Comparison of ENCODE assay signal across 12 cellular contexts in the genomic region with DNA sequence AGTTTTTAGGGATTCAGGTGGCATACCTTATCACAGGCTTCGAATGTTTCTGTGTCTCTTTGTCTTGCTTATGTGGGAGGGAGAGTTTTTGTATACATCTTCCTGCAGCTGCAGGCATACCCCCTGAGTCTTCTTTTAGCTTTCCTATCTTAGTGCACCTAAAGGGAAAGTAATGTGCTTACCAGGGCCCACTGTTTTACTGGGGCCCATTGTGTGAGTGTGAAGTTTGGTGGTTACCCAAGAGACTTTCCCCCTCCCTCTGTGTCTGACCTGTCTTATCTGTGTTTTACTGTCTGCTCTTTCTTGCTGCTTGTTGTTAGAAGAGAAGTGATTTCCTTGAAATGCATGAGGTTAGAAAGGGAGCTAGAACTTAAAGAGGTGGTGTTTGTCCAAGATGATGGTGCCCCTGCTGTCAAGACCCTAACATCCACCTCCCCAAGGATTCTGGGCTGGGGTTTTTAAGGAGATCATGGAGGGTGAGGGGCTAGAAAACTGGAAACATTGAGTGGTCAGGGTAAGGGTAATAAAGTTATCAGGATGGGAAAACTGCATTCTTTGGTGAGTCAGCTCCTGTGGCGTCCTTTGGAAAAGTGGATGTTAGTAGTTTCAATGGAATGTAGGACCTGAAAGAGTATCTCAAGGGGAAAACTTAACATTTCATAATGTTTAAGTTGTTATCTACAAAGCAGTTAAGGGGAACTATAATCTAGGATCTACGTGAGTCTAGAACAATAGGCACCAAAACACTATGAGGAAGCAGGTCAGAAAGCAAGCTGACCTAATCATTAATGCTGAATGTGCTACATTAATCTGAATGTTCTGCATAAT.
A peak's percentile ranks its signal among the peaks of the same experiment; 100 is the strongest.
DNase-seq lines count a peak whose midpoint lies in the region; ATAC-seq and TF ChIP-seq lines count a peak whose summit lies in the region.
"Had no signal": no experiment of that assay in that cellular context is flagged by ENCODE, and none has a peak within 500 bp of the region (broad histone marks: within the 10 kb centered on the region; RNA-seq: fewer than 3 reads in every experiment).

No MANE protein-coding gene starts in this region.

- H3K4me3 Mint-ChIP-seq in HFFc6, result peak overlapping the region; percentile 58
- no peak overlapping the region for H3K4me3 Mint-ChIP-seq in WTC11
- H3K4me3 Mint-ChIP-seq in activated CD8-positive, alpha-beta memory T cell treated with anti-CD3 and anti-CD28 coated beads, Interleukin-2, amount 10 ng/mL, durations not matched to agents 7 days and 5 days, result no peak overlapping the region

- H2BK15ac ChIP-seq in neuronal stem cell (ENCODE audit: low read length), result no peak overlapping the region

- H2BK5ac ChIP-seq in neuronal stem cell (ENCODE audit: low read length), result no peak overlapping the region

- WGBS in neuronal stem cell (ENCODE audit: extremely low coverage in 2 of 2, insufficient read length in 2 of 2, insufficient replicate concordance in 1 of 2), 2 donors, result no CpG with 5 or more reads among the region's 3 CpGs

- no peak overlapping the region for H3K9ac ChIP-seq in neuronal stem cell (ENCODE audit: low read depth, low read length, poor library complexity)

- DNase-seq in HFFc6 (peak; percentile 68), WTC11 (ENCODE audit: low spot score) (no peak), glomerular visceral epithelial cell (ENCODE audit: extremely low spot score) (peak; percentile 88), stromal cell of bone marrow (ENCODE audit: low read depth) (peak; percentile 48), neuronal stem cell (ENCODE audit: low spot score) (no peak)
- no peak for DNase-seq in activated CD8-positive, alpha-beta memory T cell treated with anti-CD3 and anti-CD28 coated beads, Interleukin-2, amount 10 ng/mL, durations not matched to agents 7 days and 5 days
- DNase-seq: colonic mucosa, NCI-H187, occipital lobe, upper lobe of left lung, WERI-Rb-1 had no signal

- no peaks in the 10 kb centered on the region for H3K9me3 ChIP-seq in neuronal stem cell (replicated peaks in 1 of 2; ENCODE audit: control insufficient read depth in 2 of 2, insufficient read depth in 1 of 2, low read depth in 1 of 2, low read length in 2 of 2)
- H3K9me3 ChIP-seq: colonic mucosa, upper lobe of left lung had no signal

- H3K4me2 ChIP-seq in neuronal stem cell (ENCODE audit: insufficient read depth, low read length, poor library complexity, severe bottlenecking), result no peak overlapping the region

- no peak overlapping the region for H3K4me3 ChIP-seq in neuronal stem cell (ENCODE audit: low read length in 2 of 2)
- H3K4me3 ChIP-seq: colonic mucosa, upper lobe of left lung had no signal

- no peak overlapping the region for H2AFZ ChIP-seq in neuronal stem cell (ENCODE audit: low read length)

- ATAC-seq in WTC11, result peak; percentile 65
- ATAC-seq in activated CD8-positive, alpha-beta memory T cell treated with anti-CD3 and anti-CD28 coated beads, Interleukin-2, amount 10 ng/mL, durations not matched to agents 7 days and 5 days, result no peak
- ATAC-seq in GM18505 (IDR thresholded peaks at IDR 0.05; ENCODE audit: unreplicated experiment), result no peak

- no peaks in the 10 kb centered on the region for H3K4me1 ChIP-seq in neuronal stem cell (ENCODE audit: control insufficient read depth in 2 of 2, insufficient read depth in 1 of 2, low read depth in 1 of 2, low read length in 2 of 2)
- H3K4me1 ChIP-seq: colonic mucosa, upper lobe of left lung had no signal

- H4K91ac ChIP-seq in neuronal stem cell (ENCODE audit: low read depth, low read length, poor library complexity), result no peak overlapping the region

- no peak overlapping the region for H2AK5ac ChIP-seq in neuronal stem cell (ENCODE audit: low read depth, low read length)

- no peak for TF ChIP-seq CTCF in HFFc6 (IDR thresholded peaks at IDR 0.05)
- no peak for TF ChIP-seq CTCF in WTC11 (IDR thresholded peaks at IDR 0.05)

- no peak overlapping the region for H3K4ac ChIP-seq in neuronal stem cell (ENCODE audit: low read length)

- H3K36me3 Mint-ChIP-seq in HFFc6 (ENCODE audit: low read depth) (no peaks in the 10 kb centered on the region), WTC11 (peaks cover 4% of the 10 kb centered on the region; the same call in 1 of the 2 replicates)
- H3K36me3 Mint-ChIP-seq in activated CD8-positive, alpha-beta memory T cell treated with anti-CD3 and anti-CD28 coated beads, Interleukin-2, amount 10 ng/mL, durations not matched to agents 7 days and 5 days, result no peaks in the 10 kb centered on the region

- H3K27ac Mint-ChIP-seq in HFFc6 (peak overlapping the region; percentile 89), WTC11 (no peak overlapping the region)
- H3K27ac Mint-ChIP-seq in activated CD8-positive, alpha-beta memory T cell treated with anti-CD3 and anti-CD28 coated beads, Interleukin-2, amount 10 ng/mL, durations not matched to agents 7 days and 5 days, result no peak overlapping the region

- CTCF ChIA-PET in WTC11 (lab: Charles Lee), result no interaction called here
- CTCF ChIA-PET in activated CD8-positive, alpha-beta memory T cell treated with anti-CD3 and anti-CD28 coated beads, Interleukin-2, amount 10 ng/mL, durations not matched to agents 7 days and 5 days (lab: Charles Lee), result no interaction called here

- no peaks in the 10 kb centered on the region for H3K79me1 ChIP-seq in neuronal stem cell (ENCODE audit: low read depth, low read length)

- H3K9me3 Mint-ChIP-seq in HFFc6, result 0 out of 2 replicates have a peak, but pooled peaks cover 5% of the 10 kb centered on the region
- H3K9me3 Mint-ChIP-seq in WTC11, result peaks cover 33% of the 10 kb centered on the region
- H3K9me3 Mint-ChIP-seq in activated CD8-positive, alpha-beta memory T cell treated with anti-CD3 and anti-CD28 coated beads, Interleukin-2, amount 10 ng/mL, durations not matched to agents 7 days and 5 days (ENCODE audit: low read depth), result no peaks in the 10 kb centered on the region

- no peak overlapping the region for H4K8ac ChIP-seq in neuronal stem cell (ENCODE audit: low read depth, low read length)

- H3K27me3 Mint-ChIP-seq in HFFc6 (ENCODE audit: insufficient read depth), result no peaks in the 10 kb centered on the region
- no peaks in the 10 kb centered on the region; the same call in none of the 2 replicates for H3K27me3 Mint-ChIP-seq in WTC11 (ENCODE audit: low read depth)
- H3K27me3 Mint-ChIP-seq in activated CD8-positive, alpha-beta memory T cell treated with anti-CD3 and anti-CD28 coated beads, Interleukin-2, amount 10 ng/mL, durations not matched to agents 7 days and 5 days, result no peaks in the 10 kb centered on the region

- H2BK12ac ChIP-seq in neuronal stem cell (ENCODE audit: low read length), result no peak overlapping the region

- H3K36me3 ChIP-seq in neuronal stem cell (replicated peaks in 1 of 2; ENCODE audit: control insufficient read depth in 2 of 2, insufficient read depth in 2 of 2, low read length in 2 of 2), result no peaks in the 10 kb centered on the region
- H3K36me3 ChIP-seq: colonic mucosa, upper lobe of left lung, WERI-Rb-1 had no signal

- H2BK120ac ChIP-seq in neuronal stem cell (ENCODE audit: low read depth, low read length), result no peak overlapping the region

- TF ChIP-seq POLR2A in GM18505 (IDR thresholded peaks at IDR 0.05; ENCODE audit: borderline replicate concordance, extremely low read depth, insufficient read depth, insufficient read length), result no peak

- POLR2A ChIA-PET in WTC11 (lab: Charles Lee), result no interaction called here

- H3K18ac ChIP-seq in neuronal stem cell (ENCODE audit: low read length), result no peak overlapping the region

- H3K27ac ChIP-seq in neuronal stem cell (replicated peaks; ENCODE audit: low read length), result no peak overlapping the region
- H3K27ac ChIP-seq: colonic mucosa, upper lobe of left lung, WERI-Rb-1 had no signal

- H3K27me3 ChIP-seq in neuronal stem cell (ENCODE audit: control insufficient read depth in 3 of 3, insufficient read depth in 3 of 3, low read depth in 1 of 3, low read length in 3 of 3), result no peaks in the 10 kb centered on the region
- H3K27me3 ChIP-seq: colonic mucosa, upper lobe of left lung had no signal

- H3K4me1 Mint-ChIP-seq in HFFc6 (ENCODE audit: low read depth) (peaks cover 90% of the 10 kb centered on the region), WTC11 (peaks cover 6% of the 10 kb centered on the region)
- no peaks in the 10 kb centered on the region for H3K4me1 Mint-ChIP-seq in activated CD8-positive, alpha-beta memory T cell treated with anti-CD3 and anti-CD28 coated beads, Interleukin-2, amount 10 ng/mL, durations not matched to agents 7 days and 5 days

- no peak overlapping the region for H3K23ac ChIP-seq in neuronal stem cell (ENCODE audit: low read depth, low read length, poor library complexity)

- no peak overlapping the region for H3K14ac ChIP-seq in neuronal stem cell (ENCODE audit: low read length)

TF ChIP-seq in WTC11, 78 proteins besides CTCF, POLR2A, EP300 and RAD21:
- TF ChIP-seq CREB1 (CRISPR knock-in tag; IDR thresholded peaks at IDR 0.05) (no peak), ETV6 (CRISPR knock-in tag; IDR thresholded peaks at IDR 0.05) (no peak), IRF2 (CRISPR knock-in tag; IDR thresholded peaks at IDR 0.05; ENCODE audit: borderline replicate concordance, low read depth) (no peak), SMAD4 (CRISPR knock-in tag; IDR thresholded peaks at IDR 0.05) (no peak), HMGA2 (CRISPR knock-in tag; IDR thresholded peaks at IDR 0.05) (no peak)
- TF ChIP-seq, protein P1, sequence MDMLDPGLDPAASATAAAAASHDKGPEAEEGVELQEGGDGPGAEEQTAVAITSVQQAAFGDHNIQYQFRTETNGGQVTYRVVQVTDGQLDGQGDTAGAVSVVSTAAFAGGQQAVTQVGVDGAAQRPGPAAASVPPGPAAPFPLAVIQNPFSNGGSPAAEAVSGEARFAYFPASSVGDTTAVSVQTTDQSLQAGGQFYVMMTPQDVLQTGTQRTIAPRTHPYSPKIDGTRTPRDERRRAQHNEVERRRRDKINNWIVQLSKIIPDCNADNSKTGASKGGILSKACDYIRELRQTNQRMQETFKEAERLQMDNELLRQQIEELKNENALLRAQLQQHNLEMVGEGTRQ (CRISPR knock-in tag; IDR thresholded peaks at IDR 0.05), result no peak
- TF ChIP-seq, protein P2, sequence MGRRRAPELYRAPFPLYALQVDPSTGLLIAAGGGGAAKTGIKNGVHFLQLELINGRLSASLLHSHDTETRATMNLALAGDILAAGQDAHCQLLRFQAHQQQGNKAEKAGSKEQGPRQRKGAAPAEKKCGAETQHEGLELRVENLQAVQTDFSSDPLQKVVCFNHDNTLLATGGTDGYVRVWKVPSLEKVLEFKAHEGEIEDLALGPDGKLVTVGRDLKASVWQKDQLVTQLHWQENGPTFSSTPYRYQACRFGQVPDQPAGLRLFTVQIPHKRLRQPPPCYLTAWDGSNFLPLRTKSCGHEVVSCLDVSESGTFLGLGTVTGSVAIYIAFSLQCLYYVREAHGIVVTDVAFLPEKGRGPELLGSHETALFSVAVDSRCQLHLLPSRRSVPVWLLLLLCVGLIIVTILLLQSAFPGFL (CRISPR knock-in tag; IDR thresholded peaks at IDR 0.05; ENCODE audit: borderline replicate concordance), result no peak

Comparison
In these comparisons a context has a peak if more than half of its experiments do, and no peak if none do; other contexts are left out.
1. DNase-seq: peak in HFFc6 (single experiment), glomerular visceral epithelial cell (single experiment) and stromal cell of bone marrow (single experiment); none in WTC11 (single experiment), activated CD8-positive, alpha-beta memory T cell treated with anti-CD3 and anti-CD28 coated beads, Interleukin-2, amount 10 ng/mL, durations not matched to agents 7 days and 5 days (single experiment) and neuronal stem cell (single experiment).